Comparison of ENCODE assay signal across 1 cellular context in the genomic region with DNA sequence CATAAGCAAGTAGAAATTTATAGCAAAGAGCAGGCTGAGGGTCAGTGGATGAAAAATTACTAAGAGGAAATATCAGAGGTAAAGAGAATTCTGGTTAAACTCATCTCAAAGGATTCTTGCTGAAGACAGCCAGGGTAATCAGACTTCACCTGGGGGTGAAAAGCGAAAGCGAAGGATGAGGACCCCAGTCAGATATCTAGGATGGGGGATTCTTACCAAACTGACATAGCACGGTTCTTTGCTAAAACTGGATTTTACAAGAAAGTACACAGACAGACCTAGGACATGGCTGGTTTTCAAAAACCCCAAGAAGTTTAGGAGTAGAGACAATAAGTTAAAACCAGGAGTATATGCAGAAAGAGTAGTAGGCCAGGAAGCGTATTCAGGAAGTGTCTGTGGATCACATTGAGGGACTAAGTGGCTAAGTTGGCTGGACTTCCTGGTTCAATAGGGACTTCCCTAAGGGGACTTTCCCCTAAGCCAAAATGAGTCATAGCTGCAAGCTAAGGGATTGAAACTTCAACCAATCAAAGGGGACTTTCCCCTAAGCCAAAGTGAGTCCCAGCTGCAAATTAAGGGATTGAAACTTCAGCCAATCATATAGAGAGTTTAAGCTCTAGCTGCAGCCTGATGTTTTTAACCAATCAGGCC.
TF ChIP-seq lines count a peak whose summit lies in the region.

No MANE protein-coding gene starts in this region.

TF ChIP-seq in HepG2, 621 proteins besides CTCF, POLR2A, EP300 and RAD21 (continued from another document):
- no peak for TF ChIP-seq CEBPB (IDR thresholded peaks at IDR 0.05; ENCODE audit: borderline replicate concordance, low read depth, low read length)
